In the genomic region with DNA sequence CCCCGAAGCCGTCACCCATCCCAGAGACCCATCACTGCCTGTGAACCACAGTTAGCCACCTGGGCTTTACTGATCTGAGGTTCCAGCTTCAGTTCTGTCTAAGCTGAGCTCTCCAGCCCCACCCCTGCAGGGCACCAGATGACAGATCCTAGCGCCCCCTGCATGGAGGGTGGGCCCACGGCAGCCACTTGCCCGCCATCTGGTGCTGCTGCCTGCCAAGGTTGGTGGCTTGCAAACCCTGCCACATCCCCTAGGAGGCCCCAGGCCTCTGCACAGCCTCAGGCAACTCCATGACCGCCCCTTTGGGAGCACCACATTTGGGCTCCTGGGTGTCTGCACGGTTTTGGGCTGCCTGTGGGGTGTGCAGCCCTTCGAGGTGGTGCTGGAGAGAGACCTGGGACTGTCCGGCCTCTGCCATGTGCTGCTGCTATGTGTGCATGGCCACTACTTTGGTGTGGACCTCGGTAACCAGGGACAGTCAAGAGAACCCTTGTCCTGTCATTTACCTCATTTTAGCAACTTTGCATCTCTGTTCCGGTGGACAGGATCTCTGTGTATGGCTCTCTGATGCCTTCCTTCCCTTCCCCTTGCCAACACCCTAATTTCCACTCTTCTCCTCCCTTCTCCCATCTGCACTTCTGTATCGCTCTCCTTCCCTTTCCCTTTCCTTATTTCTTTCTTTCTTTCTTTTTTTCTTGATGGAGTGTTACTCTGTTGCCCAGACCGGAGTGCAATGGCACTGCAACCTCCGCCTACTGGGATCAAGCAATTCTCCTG, we compare ENCODE assay signal across 8 cellular contexts. TPM values are rescaled to one million over a fixed set of nuclear protein-coding genes. Genes with fewer than 3 reads are reported as not detected.
DNase-seq lines count a peak whose midpoint lies in the region; ATAC-seq lines count a peak whose summit lies in the region.

No MANE protein-coding gene starts in this region.

- peak; percentile 77 to 81 for ATAC-seq in stimulated activated naive B cell treated with anti-CD40 and anti-IgM and Interleukin-4, amounts not matched to agents 10 μg/mL and 1 μg/mL and 100 μg/mL, for 72 hours (replicated peaks)
- ATAC-seq in HG02938 (IDR thresholded peaks at IDR 0.05; ENCODE audit: unreplicated experiment): no peak

- no peaks in the 10 kb centered on the region for H3K4me1 Mint-ChIP-seq in activated T-cell treated with anti-CD3 and anti-CD28 coated beads, Interleukin-2, amount 50 U/mL, for 24 hours (ENCODE audit: low read depth)
- no peaks in the 10 kb centered on the region for H3K4me1 Mint-ChIP-seq in activated naive CD8-positive, alpha-beta T cell treated with anti-CD3 and anti-CD28 coated beads for 36 hours
- H3K4me1 Mint-ChIP-seq in stimulated activated naive B cell treated with anti-CD40 and anti-IgM and Interleukin-4, amounts not matched to agents 10 μg/mL and 1 μg/mL and 100 μg/mL, for 72 hours: no peaks in the 10 kb centered on the region

- H3K27me3 Mint-ChIP-seq in activated T-cell treated with anti-CD3 and anti-CD28 coated beads, Interleukin-2, amount 50 U/mL, for 24 hours: peaks cover 35% of the 10 kb centered on the region
- peaks cover 34% of the 10 kb centered on the region for H3K27me3 Mint-ChIP-seq in activated naive CD8-positive, alpha-beta T cell treated with anti-CD3 and anti-CD28 coated beads for 36 hours
- H3K27me3 Mint-ChIP-seq in stimulated activated naive B cell treated with anti-CD40 and anti-IgM and Interleukin-4, amounts not matched to agents 10 μg/mL and 1 μg/mL and 100 μg/mL, for 72 hours: peaks cover 41 to 50% of the 10 kb centered on the region in 2 donors

- H3K9me3 Mint-ChIP-seq in activated T-cell treated with anti-CD3 and anti-CD28 coated beads, Interleukin-2, amount 50 U/mL, for 24 hours: no peaks in the 10 kb centered on the region
- H3K9me3 Mint-ChIP-seq in activated naive CD8-positive, alpha-beta T cell treated with anti-CD3 and anti-CD28 coated beads for 36 hours: no peaks in the 10 kb centered on the region
- no peaks in the 10 kb centered on the region for H3K9me3 Mint-ChIP-seq in stimulated activated naive B cell treated with anti-CD40 and anti-IgM and Interleukin-4, amounts not matched to agents 10 μg/mL and 1 μg/mL and 100 μg/mL, for 72 hours

- H3K27ac Mint-ChIP-seq in activated T-cell treated with anti-CD3 and anti-CD28 coated beads, Interleukin-2, amount 50 U/mL, for 24 hours: no peak overlapping the region
- no peak overlapping the region for H3K27ac Mint-ChIP-seq in activated naive CD8-positive, alpha-beta T cell treated with anti-CD3 and anti-CD28 coated beads for 36 hours
- no peak overlapping the region for H3K27ac Mint-ChIP-seq in stimulated activated naive B cell treated with anti-CD40 and anti-IgM and Interleukin-4, amounts not matched to agents 10 μg/mL and 1 μg/mL and 100 μg/mL, for 72 hours

- peak; percentile 38 for DNase-seq in activated T-cell treated with anti-CD3 and anti-CD28 coated beads, Interleukin-2, amount 50 U/mL, for 24 hours
- no peak for DNase-seq in activated T-cell treated with anti-CD3 and anti-CD28 coated beads, Interleukin-2, amount 50 U/mL, for 1 hour
- peak; percentile 96 for DNase-seq in NCI-H1694 (lab: John Stamatoyannopoulos, UW)
- DNase-seq in activated naive CD8-positive, alpha-beta T cell treated with anti-CD3 and anti-CD28 coated beads for 36 hours: peak; percentile 53
- DNase-seq in stimulated activated naive B cell treated with anti-CD40 and anti-IgM and Interleukin-4, amounts not matched to agents 10 μg/mL and 1 μg/mL and 100 μg/mL, for 72 hours: peak; percentile 22
- DNase-seq in HPDE6-E6E7 (ENCODE audit: extremely low spot score): no peak
- no peak for DNase-seq in NCI-H2029 treated with DMSO at 0.1 percent for 48 hours (lab: John Stamatoyannopoulos, UW)

- H3K36me3 Mint-ChIP-seq in activated T-cell treated with anti-CD3 and anti-CD28 coated beads, Interleukin-2, amount 50 U/mL, for 24 hours (ENCODE audit: low read depth): no peaks in the 10 kb centered on the region
- no peaks in the 10 kb centered on the region for H3K36me3 Mint-ChIP-seq in activated naive CD8-positive, alpha-beta T cell treated with anti-CD3 and anti-CD28 coated beads for 36 hours
- H3K36me3 Mint-ChIP-seq in stimulated activated naive B cell treated with anti-CD40 and anti-IgM and Interleukin-4, amounts not matched to agents 10 μg/mL and 1 μg/mL and 100 μg/mL, for 72 hours: no peaks in the 10 kb centered on the region

- H3K4me3 Mint-ChIP-seq in activated T-cell treated with anti-CD3 and anti-CD28 coated beads, Interleukin-2, amount 50 U/mL, for 24 hours: no peak overlapping the region
- H3K4me3 Mint-ChIP-seq in activated naive CD8-positive, alpha-beta T cell treated with anti-CD3 and anti-CD28 coated beads for 36 hours: no peak overlapping the region
- H3K4me3 Mint-ChIP-seq in stimulated activated naive B cell treated with anti-CD40 and anti-IgM and Interleukin-4, amounts not matched to agents 10 μg/mL and 1 μg/mL and 100 μg/mL, for 72 hours: no peak overlapping the region

RNA-seq across cellular contexts. Expression of a gene that starts 17.4 kb away (rescaled TPM):
- 10 to 100 TPM; 22.6 to 23.1 TPM for total RNA-seq in activated naive CD8-positive, alpha-beta T cell treated with anti-CD3 and anti-CD28 coated beads for 36 hours

RNA-seq across cellular contexts. Expression of a gene that starts 31.0 kb away (rescaled TPM):
- total RNA-seq in activated naive CD8-positive, alpha-beta T cell treated with anti-CD3 and anti-CD28 coated beads for 36 hours: 1 to 10 TPM in 1 of 2 experiments, under 1 TPM in 1; 0.99 to 1.8 TPM

RNA-seq across cellular contexts. Expression of a gene that starts 36.4 kb away (rescaled TPM):
- 10 to 100 TPM; 35.0 to 35.5 TPM for total RNA-seq in activated naive CD8-positive, alpha-beta T cell treated with anti-CD3 and anti-CD28 coated beads for 36 hours

RNA-seq across cellular contexts. Expression of a gene that starts 41.5 kb away (rescaled TPM):
- 1 to 10 TPM; 5.8 to 7.1 TPM for total RNA-seq in activated naive CD8-positive, alpha-beta T cell treated with anti-CD3 and anti-CD28 coated beads for 36 hours

RNA-seq across cellular contexts. Expression of a gene that starts 55.0 kb away (rescaled TPM):
- under 1 TPM; 0.25 to 0.60 TPM for total RNA-seq in activated naive CD8-positive, alpha-beta T cell treated with anti-CD3 and anti-CD28 coated beads for 36 hours

Comparison
In these comparisons a context has a peak if more than half of its experiments do, and no peak if none do; other contexts are left out.
1. DNase-seq: peak in activated T-cell treated with anti-CD3 and anti-CD28 coated beads, Interleukin-2, amount 50 U/mL, for 24 hours (single experiment), NCI-H1694 (single experiment), activated naive CD8-positive, alpha-beta T cell treated with anti-CD3 and anti-CD28 coated beads for 36 hours (single experiment) and stimulated activated naive B cell treated with anti-CD40 and anti-IgM and Interleukin-4, amounts not matched to agents 10 μg/mL and 1 μg/mL and 100 μg/mL, for 72 hours (single experiment); none in activated T-cell treated with anti-CD3 and anti-CD28 coated beads, Interleukin-2, amount 50 U/mL, for 1 hour (single experiment), HPDE6-E6E7 (single experiment) and NCI-H2029 treated with DMSO at 0.1 percent for 48 hours (single experiment).